ENCODE assay signal across 24 cellular contexts in genomic region chr5:62771331-62771730, GRCh38.
"Had no signal": no experiment of that assay in that cellular context is flagged by ENCODE, and none has a peak within 500 bp of the region (broad histone marks: within the 10 kb centered on the region; RNA-seq: fewer than 3 reads in every experiment).

No MANE protein-coding gene starts in this region.

- DNase-seq: cortex of kidney; effector memory CD8-positive, alpha-beta T cell; foreskin keratinocyte; glutamatergic neuron; heart right ventricle; hippocampal formation; immature natural killer cell; islet precursor cell; left lung; mesenchymal stem cell; naive thymus-derived CD4-positive, alpha-beta T cell; stimulated activated CD4-positive, alpha-beta T cell treated with anti-CD3 and anti-CD28 coated beads, Interleukin-12 subunit alpha, Interleukin-12 subunit beta, amount 100 ng/mL, for 4 hours; stimulated activated CD4-positive, alpha-beta T cell treated with anti-CD3 and anti-CD28 coated beads, Interleukin-1b, Interleukin-23, amount 100 ng/mL, for 48 hours; stimulated activated CD4-positive, alpha-beta T cell treated with anti-CD3 and anti-CD28 coated beads, Interleukin-4, amount 100 ng/mL, for 1 hour; stimulated activated CD8-positive, alpha-beta memory T cell treated with anti-CD3 and anti-CD28 coated beads, Interleukin-4, amount 100 ng/mL, for 48 hours; stimulated activated naive CD4-positive, alpha-beta T cell; stimulated activated naive CD8-positive, alpha-beta T cell treated with anti-CD3 and anti-CD28 coated beads, Interleukin-15, amount 100 ng/mL, for 72 hours had no signal

- ATAC-seq: effector memory CD8-positive, alpha-beta T cell; esophagus mucosa; foreskin keratinocyte; heart right ventricle; left lung; naive thymus-derived CD4-positive, alpha-beta T cell; sciatic nerve; stimulated activated naive CD8-positive, alpha-beta T cell treated with anti-CD3 and anti-CD28 coated beads, Interleukin-15, amount 100 ng/mL, for 72 hours had no signal

- H3K36me3 ChIP-seq: heart right ventricle, left lung, neural progenitor cell, right atrium auricular region, suprapubic skin had no signal

- H3K27ac ChIP-seq: foreskin keratinocyte, heart right ventricle, left lung, neural progenitor cell, parathyroid adenoma, right atrium auricular region, suprapubic skin had no signal

- H3K27me3 ChIP-seq: foreskin keratinocyte, heart right ventricle, left lung, neural progenitor cell, right atrium auricular region, suprapubic skin had no signal

- H3K9me3 ChIP-seq: heart right ventricle, left lung, right atrium auricular region, suprapubic skin had no signal

- H3K4me1 ChIP-seq: foreskin keratinocyte, heart right ventricle, left lung, neural progenitor cell, parathyroid adenoma, right atrium auricular region, suprapubic skin had no signal

- H3K4me3 ChIP-seq: heart right ventricle, left lung, neural progenitor cell, right atrium auricular region, smooth muscle cell, suprapubic skin had no signal
